In the genomic region with DNA sequence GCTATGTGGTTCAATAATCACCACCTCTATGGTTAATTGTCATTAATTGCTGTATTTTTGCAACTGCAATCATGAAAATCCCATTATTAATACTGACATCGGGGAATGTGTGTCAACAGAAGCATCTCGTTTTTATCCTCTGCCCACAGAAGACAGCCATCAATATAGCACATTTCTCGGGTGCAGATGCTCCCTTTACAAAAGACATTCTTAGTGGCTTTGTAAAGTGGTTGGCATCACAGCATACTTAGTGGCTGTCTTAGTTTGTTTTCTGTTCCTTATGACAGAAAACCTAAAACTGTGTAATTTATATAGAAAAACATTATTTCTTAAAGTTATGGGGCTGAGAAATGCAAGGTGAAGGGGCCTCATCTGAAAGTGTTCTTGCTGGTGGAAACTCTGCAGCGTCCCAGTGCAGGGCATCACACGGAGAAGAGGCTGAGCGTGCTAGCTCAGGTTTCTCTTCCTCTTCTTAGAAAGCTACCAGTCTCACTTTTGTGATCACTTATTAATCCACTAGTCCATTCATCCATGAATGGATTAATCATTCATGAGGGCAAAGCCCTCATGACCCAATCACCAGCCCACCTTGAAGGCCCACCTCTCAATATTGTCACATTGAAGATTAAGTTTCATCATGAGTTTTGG, we compare ENCODE assay signal across 23 cellular contexts.
DNase-seq lines count a peak whose midpoint lies in the region; ATAC-seq and TF ChIP-seq lines count a peak whose summit lies in the region.
"Had no signal": no experiment of that assay in that cellular context is flagged by ENCODE, and none has a peak within 500 bp of the region (broad histone marks: within the 10 kb centered on the region; RNA-seq: fewer than 3 reads in every experiment).

No MANE protein-coding gene starts in this region.

- no peak overlapping the region for H3K9ac ChIP-seq in neural cell (ENCODE audit: low read length)

- no peak for TF ChIP-seq EP300 in neural cell (conservative IDR thresholded peaks at IDR 0.05; ENCODE audit: poor library complexity, severe bottlenecking)

- DNase-seq in activated CD8-positive, alpha-beta T cell treated with anti-CD3 and anti-CD28 coated beads for 36 hours = no peak
- DNase-seq in epidermal melanocyte (ENCODE audit: insufficient read length, low spot score) = no peak
- no peak for DNase-seq in 8988T
- no peak for DNase-seq in caudate nucleus (lab: John Stamatoyannopoulos, UW)
- DNase-seq: activated CD4-positive, alpha-beta T cell treated with anti-CD3 and anti-CD28 coated beads, Interleukin-2, amount 50 U/mL, for 4 hours; activated T-cell treated with anti-CD3 and anti-CD28 coated beads, Interleukin-2, amount 50 U/mL, for 4 hours; Calu3; GF-D8; left lung; mucosa of descending colon; NCI-H187; NK-92 treated with Interleukin-12 subunit alpha and Interleukin-12 subunit beta, amount 100 ng/mL, for 24 hours; stimulated activated naive CD4-positive, alpha-beta T cell treated with Interleukin-2 at 50 U/mL for 16 hours; transverse colon had no signal

- H2AFZ ChIP-seq in neural cell (ENCODE audit: low read depth, low read length) = no peak overlapping the region

- no peaks in the 10 kb centered on the region for H4K20me1 ChIP-seq in neural cell (ENCODE audit: insufficient read depth)

- CTCF ChIA-PET in activated CD8-positive, alpha-beta T cell treated with anti-CD3 and anti-CD28 coated beads for 36 hours (lab: Charles Lee) = no interaction called here

- intact Hi-C loops in activated CD8-positive, alpha-beta T cell treated with anti-CD3 and anti-CD28 coated beads for 36 hours (cut with micrococcal nuclease) = no loop called here

- H3K27me3 Mint-ChIP-seq in activated CD8-positive, alpha-beta T cell treated with anti-CD3 and anti-CD28 coated beads for 36 hours = no peaks in the 10 kb centered on the region
- H3K27me3 Mint-ChIP-seq: IgD-negative memory B cell had no signal

- no peak overlapping the region for H3K27ac Mint-ChIP-seq in activated CD8-positive, alpha-beta T cell treated with anti-CD3 and anti-CD28 coated beads for 36 hours
- H3K27ac Mint-ChIP-seq: activated naive CD4-positive, alpha-beta T cell treated with anti-CD3 and anti-CD28 coated beads, Interleukin-2, amount 50 U/mL, for 72 hours; IgD-negative memory B cell had no signal

- H3K36me3 ChIP-seq in neural cell (ENCODE audit: insufficient read depth, low read length) = no peaks in the 10 kb centered on the region
- H3K36me3 ChIP-seq: left lung, neutrophil, right atrium auricular region, transverse colon had no signal

- H3K79me2 ChIP-seq in neural cell (replicated peaks; ENCODE audit: insufficient read depth, low read length) = no peaks in the 10 kb centered on the region

- POLR2A ChIA-PET in activated CD8-positive, alpha-beta T cell treated with anti-CD3 and anti-CD28 coated beads for 36 hours (lab: Charles Lee) = no interaction called here

- TF ChIP-seq CTCF in neural cell (IDR thresholded peaks at IDR 0.05; ENCODE audit: poor library complexity, severe bottlenecking) = no peak
- TF ChIP-seq CTCF in activated CD8-positive, alpha-beta T cell treated with anti-CD3 and anti-CD28 coated beads for 36 hours (IDR thresholded peaks at IDR 0.05) = no peak

- peak; percentile 60 for ATAC-seq in GM19023 (IDR thresholded peaks at IDR 0.05; ENCODE audit: unreplicated experiment)
- peak; percentile 61 for ATAC-seq in HG02763 (IDR thresholded peaks at IDR 0.05; ENCODE audit: unreplicated experiment)
- ATAC-seq in HG03378 (IDR thresholded peaks at IDR 0.05; ENCODE audit: unreplicated experiment) = peak; percentile 59
- ATAC-seq in activated CD8-positive, alpha-beta T cell treated with anti-CD3 and anti-CD28 coated beads for 36 hours = no peak
- ATAC-seq: activated naive CD4-positive, alpha-beta T cell treated with anti-CD3 and anti-CD28 coated beads, Interleukin-2, amount 50 U/mL, for 72 hours; activated T-cell treated with anti-CD3 and anti-CD28 coated beads, Interleukin-2, amount 50 U/mL, for 4 hours; left lung; mucosa of descending colon had no signal

- H3K9me3 ChIP-seq in neural cell (ENCODE audit: low read length) = no peaks in the 10 kb centered on the region
- H3K9me3 ChIP-seq: left lung, mucosa of descending colon, neutrophil, right atrium auricular region, transverse colon had no signal

- TF ChIP-seq RAD21 in neural cell (conservative IDR thresholded peaks at IDR 0.05) = no peak

- H3K4me3 ChIP-seq in neural cell (ENCODE audit: low read length) = no peak overlapping the region
- H3K4me3 ChIP-seq: left lung, mucosa of descending colon, right atrium auricular region, transverse colon had no signal

- no peaks in the 10 kb centered on the region for H3K4me1 Mint-ChIP-seq in activated CD8-positive, alpha-beta T cell treated with anti-CD3 and anti-CD28 coated beads for 36 hours (ENCODE audit: low read depth)
- H3K4me1 Mint-ChIP-seq: IgD-negative memory B cell had no signal

- H3K9me3 Mint-ChIP-seq in activated CD8-positive, alpha-beta T cell treated with anti-CD3 and anti-CD28 coated beads for 36 hours = no peaks in the 10 kb centered on the region
- H3K9me3 Mint-ChIP-seq: activated T-cell treated with anti-CD3 and anti-CD28 coated beads, Interleukin-2, amount 50 U/mL, for 4 hours had no signal

- no peaks in the 10 kb centered on the region for H3K27me3 ChIP-seq in neural cell (ENCODE audit: insufficient read depth, low read depth, low read length)
- H3K27me3 ChIP-seq: left lung, neutrophil, right atrium auricular region, transverse colon had no signal

- H3K27ac ChIP-seq in neural cell (ENCODE audit: low read length) (peak overlapping the region; percentile 83), caudate nucleus (ENCODE audit: low read depth, low read length) (no peak overlapping the region)
- H3K27ac ChIP-seq: epithelial cell of prostate, left lung, neutrophil, right atrium auricular region, transverse colon had no signal

- no peak overlapping the region for H3K4me3 Mint-ChIP-seq in activated CD8-positive, alpha-beta T cell treated with anti-CD3 and anti-CD28 coated beads for 36 hours
- H3K4me3 Mint-ChIP-seq: activated T-cell treated with anti-CD3 and anti-CD28 coated beads, Interleukin-2, amount 50 U/mL, for 4 hours; IgD-negative memory B cell had no signal

- H3F3A ChIP-seq in neural cell (ENCODE audit: insufficient read depth, low read length, poor library complexity, severe bottlenecking) = no peaks in the 10 kb centered on the region

- H3K9me2 ChIP-seq in neural cell (ENCODE audit: insufficient read depth, low read length) = no peaks in the 10 kb centered on the region

- H3K4me2 ChIP-seq in neural cell (ENCODE audit: low read length) = no peak overlapping the region

- no peaks in the 10 kb centered on the region for H3K36me3 Mint-ChIP-seq in activated CD8-positive, alpha-beta T cell treated with anti-CD3 and anti-CD28 coated beads for 36 hours (ENCODE audit: low read depth)
- H3K36me3 Mint-ChIP-seq: activated naive CD4-positive, alpha-beta T cell treated with anti-CD3 and anti-CD28 coated beads, Interleukin-2, amount 50 U/mL, for 72 hours had no signal

TF ChIP-seq in neural cell, 6 proteins besides CTCF, POLR2A, EP300 and RAD21:
- TF ChIP-seq TAF1 (IDR thresholded peaks at IDR 0.05; ENCODE audit: low read depth) = no peak
- no peak for TF ChIP-seq MXI1 (conservative IDR thresholded peaks at IDR 0.05; ENCODE audit: poor library complexity, severe bottlenecking)
- TF ChIP-seq POLR2AphosphoS5 (IDR thresholded peaks at IDR 0.05) = no peak
- TF ChIP-seq REST (IDR thresholded peaks at IDR 0.05; ENCODE audit: borderline replicate concordance) = no peak
- no peak for TF ChIP-seq SMC3 (conservative IDR thresholded peaks at IDR 0.05; ENCODE audit: poor library complexity)
- TF ChIP-seq EZH2 (IDR thresholded peaks at IDR 0.05; ENCODE audit: borderline replicate concordance, insufficient read depth, low read length, poor library complexity, severe bottlenecking) = no peak
